In genomic region chr19:48391100-48392005, GRCh38 we compare ENCODE assay signal across 1 cellular context.
A peak's percentile ranks its signal among the peaks of the same experiment; 100 is the strongest.
TF ChIP-seq lines count a peak whose summit lies in the region.

Gene KDELR1 (minus strand): TSS chr19:48391551. CDS start chr19:48391358, 193 bp downstream.

TF ChIP-seq in HEK293, 187 proteins besides CTCF, POLR2A, EP300 and RAD21 (continued from another document):
- TF ChIP-seq KLF1 (tag by site-specific recombination; IDR thresholded peaks at IDR 0.05): peak; percentile 11; the same call in 1 of the 2 replicates
- TF ChIP-seq ZNF623 (tag by site-specific recombination; IDR thresholded peaks at IDR 0.05): 0 out of 2 replicates have a peak, but pooled peaks have one; percentile 21
- no peak for TF ChIP-seq ZNF426 (tag by site-specific recombination; IDR thresholded peaks at IDR 0.05)
- TF ChIP-seq GLIS2 (tag by site-specific recombination; IDR thresholded peaks at IDR 0.05): peak; percentile 82
- peak; percentile 12; the same call in 1 of the 2 replicates for TF ChIP-seq ZFHX2 (tag by site-specific recombination; conservative IDR thresholded peaks at IDR 0.05)
- TF ChIP-seq ZSCAN23 (tag by site-specific recombination; IDR thresholded peaks at IDR 0.05): no peak
- peak; percentile 43 for TF ChIP-seq ZIC2 (tag by site-specific recombination; IDR thresholded peaks at IDR 0.05)
- TF ChIP-seq IKZF3 (tag by site-specific recombination; IDR thresholded peaks at IDR 0.05): peak; percentile 96
- TF ChIP-seq ZNF629 (tag by site-specific recombination; IDR thresholded peaks at IDR 0.05): peak; percentile 21; the same call in 1 of the 2 replicates
- TF ChIP-seq ZNF621 (tag by site-specific recombination; IDR thresholded peaks at IDR 0.05): no peak
- no peak for TF ChIP-seq ZNF549 (tag by site-specific recombination; IDR thresholded peaks at IDR 0.05)
- peak; percentile 87 for TF ChIP-seq ZNF600 (tag by site-specific recombination; IDR thresholded peaks at IDR 0.05)
- TF ChIP-seq, protein P1, sequence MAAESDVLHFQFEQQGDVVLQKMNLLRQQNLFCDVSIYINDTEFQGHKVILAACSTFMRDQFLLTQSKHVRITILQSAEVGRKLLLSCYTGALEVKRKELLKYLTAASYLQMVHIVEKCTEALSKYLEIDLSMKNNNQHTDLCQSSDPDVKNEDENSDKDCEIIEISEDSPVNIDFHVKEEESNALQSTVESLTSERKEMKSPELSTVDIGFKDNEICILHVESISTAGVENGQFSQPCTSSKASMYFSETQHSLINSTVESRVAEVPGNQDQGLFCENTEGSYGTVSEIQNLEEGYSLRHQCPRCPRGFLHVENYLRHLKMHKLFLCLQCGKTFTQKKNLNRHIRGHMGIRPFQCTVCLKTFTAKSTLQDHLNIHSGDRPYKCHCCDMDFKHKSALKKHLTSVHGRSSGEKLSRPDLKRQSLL (tag by site-specific recombination; IDR thresholded peaks at IDR 0.05): peak; percentile 94
- TF ChIP-seq, protein P2, sequence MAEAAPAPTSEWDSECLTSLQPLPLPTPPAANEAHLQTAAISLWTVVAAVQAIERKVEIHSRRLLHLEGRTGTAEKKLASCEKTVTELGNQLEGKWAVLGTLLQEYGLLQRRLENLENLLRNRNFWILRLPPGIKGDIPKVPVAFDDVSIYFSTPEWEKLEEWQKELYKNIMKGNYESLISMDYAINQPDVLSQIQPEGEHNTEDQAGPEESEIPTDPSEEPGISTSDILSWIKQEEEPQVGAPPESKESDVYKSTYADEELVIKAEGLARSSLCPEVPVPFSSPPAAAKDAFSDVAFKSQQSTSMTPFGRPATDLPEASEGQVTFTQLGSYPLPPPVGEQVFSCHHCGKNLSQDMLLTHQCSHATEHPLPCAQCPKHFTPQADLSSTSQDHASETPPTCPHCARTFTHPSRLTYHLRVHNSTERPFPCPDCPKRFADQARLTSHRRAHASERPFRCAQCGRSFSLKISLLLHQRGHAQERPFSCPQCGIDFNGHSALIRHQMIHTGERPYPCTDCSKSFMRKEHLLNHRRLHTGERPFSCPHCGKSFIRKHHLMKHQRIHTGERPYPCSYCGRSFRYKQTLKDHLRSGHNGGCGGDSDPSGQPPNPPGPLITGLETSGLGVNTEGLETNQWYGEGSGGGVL (tag by site-specific recombination; IDR thresholded peaks at IDR 0.05): peak; percentile 95
- no peak for TF ChIP-seq ZNF785 (tag by site-specific recombination; IDR thresholded peaks at IDR 0.05)
- TF ChIP-seq ZNF335 (tag by site-specific recombination; conservative IDR thresholded peaks at IDR 0.05): peak; percentile 27; the same call in 1 of the 2 replicates
- peak; percentile 12; the same call in 1 of the 2 replicates for TF ChIP-seq SP7 (tag by site-specific recombination; IDR thresholded peaks at IDR 0.05)
- 0 out of 2 replicates have a peak, but pooled peaks have one; percentile 14 for TF ChIP-seq ZNF843 (tag by site-specific recombination; IDR thresholded peaks at IDR 0.05)
- TF ChIP-seq SP3 (tag by site-specific recombination; IDR thresholded peaks at IDR 0.05): peak; percentile 94
- TF ChIP-seq ZNF501 (tag by site-specific recombination; IDR thresholded peaks at IDR 0.05): no peak
- peak; percentile 85 for TF ChIP-seq ZBTB10 (tag by site-specific recombination; IDR thresholded peaks at IDR 0.05)
- 0 out of 2 replicates have a peak, but pooled peaks have one; percentile 49 for TF ChIP-seq HOXC10 (CRISPR knock-in tag; IDR thresholded peaks at IDR 0.05)
- TF ChIP-seq, protein P3, sequence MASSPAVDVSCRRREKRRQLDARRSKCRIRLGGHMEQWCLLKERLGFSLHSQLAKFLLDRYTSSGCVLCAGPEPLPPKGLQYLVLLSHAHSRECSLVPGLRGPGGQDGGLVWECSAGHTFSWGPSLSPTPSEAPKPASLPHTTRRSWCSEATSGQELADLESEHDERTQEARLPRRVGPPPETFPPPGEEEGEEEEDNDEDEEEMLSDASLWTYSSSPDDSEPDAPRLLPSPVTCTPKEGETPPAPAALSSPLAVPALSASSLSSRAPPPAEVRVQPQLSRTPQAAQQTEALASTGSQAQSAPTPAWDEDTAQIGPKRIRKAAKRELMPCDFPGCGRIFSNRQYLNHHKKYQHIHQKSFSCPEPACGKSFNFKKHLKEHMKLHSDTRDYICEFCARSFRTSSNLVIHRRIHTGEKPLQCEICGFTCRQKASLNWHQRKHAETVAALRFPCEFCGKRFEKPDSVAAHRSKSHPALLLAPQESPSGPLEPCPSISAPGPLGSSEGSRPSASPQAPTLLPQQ (tag by site-specific recombination; IDR thresholded peaks at IDR 0.05): peak; percentile 52
- peak; percentile 94 for TF ChIP-seq GLIS1 (tag by site-specific recombination; IDR thresholded peaks at IDR 0.05)
- TF ChIP-seq, protein P4, sequence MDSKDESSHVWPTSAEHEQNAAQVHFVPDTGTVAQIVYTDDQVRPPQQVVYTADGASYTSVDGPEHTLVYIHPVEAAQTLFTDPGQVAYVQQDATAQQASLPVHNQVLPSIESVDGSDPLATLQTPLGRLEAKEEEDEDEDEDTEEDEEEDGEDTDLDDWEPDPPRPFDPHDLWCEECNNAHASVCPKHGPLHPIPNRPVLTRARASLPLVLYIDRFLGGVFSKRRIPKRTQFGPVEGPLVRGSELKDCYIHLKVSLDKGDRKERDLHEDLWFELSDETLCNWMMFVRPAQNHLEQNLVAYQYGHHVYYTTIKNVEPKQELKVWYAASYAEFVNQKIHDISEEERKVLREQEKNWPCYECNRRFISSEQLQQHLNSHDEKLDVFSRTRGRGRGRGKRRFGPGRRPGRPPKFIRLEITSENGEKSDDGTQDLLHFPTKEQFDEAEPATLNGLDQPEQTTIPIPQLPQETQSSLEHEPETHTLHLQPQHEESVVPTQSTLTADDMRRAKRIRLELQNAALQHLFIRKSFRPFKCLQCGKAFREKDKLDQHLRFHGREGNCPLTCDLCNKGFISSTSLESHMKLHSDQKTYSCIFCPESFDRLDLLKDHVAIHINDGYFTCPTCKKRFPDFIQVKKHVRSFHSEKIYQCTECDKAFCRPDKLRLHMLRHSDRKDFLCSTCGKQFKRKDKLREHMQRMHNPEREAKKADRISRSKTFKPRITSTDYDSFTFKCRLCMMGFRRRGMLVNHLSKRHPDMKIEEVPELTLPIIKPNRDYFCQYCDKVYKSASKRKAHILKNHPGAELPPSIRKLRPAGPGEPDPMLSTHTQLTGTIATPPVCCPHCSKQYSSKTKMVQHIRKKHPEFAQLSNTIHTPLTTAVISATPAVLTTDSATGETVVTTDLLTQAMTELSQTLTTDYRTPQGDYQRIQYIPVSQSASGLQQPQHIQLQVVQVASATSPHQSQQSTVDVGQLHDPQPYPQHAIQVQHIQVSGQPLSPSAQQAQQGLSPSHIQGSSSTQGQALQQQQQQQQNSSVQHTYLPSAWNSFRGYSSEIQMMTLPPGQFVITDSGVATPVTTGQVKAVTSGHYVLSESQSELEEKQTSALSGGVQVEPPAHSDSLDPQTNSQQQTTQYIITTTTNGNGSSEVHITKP (tag by site-specific recombination; IDR thresholded peaks at IDR 0.05): peak; percentile 16; the same call in 1 of the 2 replicates
- TF ChIP-seq PATZ1 (tag by site-specific recombination; IDR thresholded peaks at IDR 0.05): peak; percentile 85
- TF ChIP-seq ZNF513 (tag by site-specific recombination; IDR thresholded peaks at IDR 0.05): no peak
TF ChIP-seq in HEK293: peak in this region for 27.
